Comparison of ENCODE assay signal across 8 cellular contexts in the genomic region with DNA sequence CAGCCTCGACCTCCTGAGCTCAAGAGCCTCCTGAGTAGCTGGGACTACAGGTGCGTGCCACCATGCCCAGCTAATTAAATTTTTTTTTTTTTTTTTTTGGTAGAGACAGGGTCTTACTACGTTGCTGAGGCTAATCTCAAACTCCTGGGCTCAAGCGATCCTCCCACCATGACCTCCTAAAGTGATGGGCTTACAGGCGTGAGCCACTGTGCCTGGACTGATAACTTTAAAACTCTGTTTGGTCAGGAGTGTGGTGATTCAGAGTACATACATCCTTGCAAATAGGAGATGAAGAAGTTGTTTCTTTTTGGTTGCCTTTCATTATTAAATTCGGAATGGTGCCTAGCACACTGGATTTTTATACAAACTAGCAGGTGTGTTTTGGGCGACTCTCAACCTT.
"Had no signal": no experiment of that assay in that cellular context is flagged by ENCODE, and none has a peak within 500 bp of the region (broad histone marks: within the 10 kb centered on the region; RNA-seq: fewer than 3 reads in every experiment).

No MANE protein-coding gene starts in this region.

- H3K4me1 ChIP-seq: HAP-1 had no signal

- DNase-seq: GOT3, H7, HFFc6, KBM-7 had no signal

- ATAC-seq: HCT116, HepG2 had no signal

- FAIRE-seq: HepG2 had no signal

- H3K36me3 ChIP-seq: HAP-1 had no signal

- H3K9me3 ChIP-seq: HAP-1 had no signal

- H3K4me3 ChIP-seq: HAP-1 had no signal

- H3K27ac ChIP-seq: HL-60 had no signal
